In genomic region chr4:1516881-1517480, GRCh38 we compare ENCODE assay signal across 18 cellular contexts.
DNase-seq lines count a peak whose midpoint lies in the region; ATAC-seq, FAIRE-seq and TF ChIP-seq lines count a peak whose summit lies in the region.
"Had no signal": no experiment of that assay in that cellular context is flagged by ENCODE, and none has a peak within 500 bp of the region (broad histone marks: within the 10 kb centered on the region; RNA-seq: fewer than 3 reads in every experiment).

No MANE protein-coding gene starts in this region.

- TF ChIP-seq POLR2A in testis (IDR thresholded peaks at IDR 0.05): no peak

- H3K36me3 ChIP-seq in kidney (ENCODE audit: control insufficient read depth in 1 of 2, insufficient read depth in 2 of 2, low read length in 2 of 2): no peaks in the 10 kb centered on the region
- H3K36me3 ChIP-seq in upper lobe of right lung: no peaks in the 10 kb centered on the region
- H3K36me3 ChIP-seq in testis (ENCODE audit: low read depth, missing control alignments): no peaks in the 10 kb centered on the region

- FAIRE-seq in kidney (lab: Jason Lieb, UNC): no peak
- FAIRE-seq: G401.6, GM12891, H54 had no signal

- peak; percentile 10 for DNase-seq in left ventricle myocardium superior
- no peak for DNase-seq in left cardiac atrium
- peak; percentile 47 for DNase-seq in kidney
- peak in 6 of 10 donors; percentile 1 to 74 (median 30) for DNase-seq in posterior cingulate gyrus
- peak; percentile 54 for DNase-seq in upper lobe of right lung
- DNase-seq in testis: no peak
- DNase-seq in coronary artery (ENCODE audit: low spot score): no peak
- no peak for DNase-seq in DMS79 treated with DMSO at 0.1 percent for 48 hours (lab: John Stamatoyannopoulos, UW)
- DNase-seq: ACHN; C1 segment of cervical spinal cord; CD4-positive, alpha-beta memory T cell; DMS79; EL; GM23248 had no signal

- WGBS in testis, 2 donors: 82 to 85% methylated on average over 7 to 11 of the region's 15 CpGs

- H3K27ac ChIP-seq in kidney (ENCODE audit: low read depth in 2 of 2, low read length in 2 of 2) (no peak overlapping the region), upper lobe of right lung (no peak overlapping the region), testis (no peak overlapping the region), coronary artery (no peak overlapping the region)
- H3K27ac ChIP-seq: GM23248 had no signal

- H3K9me3 ChIP-seq in kidney (ENCODE audit: control insufficient read depth in 1 of 2, low read length in 2 of 2) (no peaks in the 10 kb centered on the region), upper lobe of right lung (no peaks in the 10 kb centered on the region), testis (no peaks in the 10 kb centered on the region)

- no peak overlapping the region for H3K9ac ChIP-seq in kidney (ENCODE audit: low read length in 2 of 2)
- H3K9ac ChIP-seq: GM23248 had no signal

- intact Hi-C loops in left ventricle myocardium superior (cut with micrococcal nuclease): no loop called here
- intact Hi-C loops in left cardiac atrium (cut with DNase I): loop anchor here in 1 of 2 donors (10.0 kb wide), 1 partner anchor 162 kb away; no protein-coding TSS in a partner anchor
- intact Hi-C loops in kidney (cut with DNase I): no loop called here
- intact Hi-C loops in posterior cingulate gyrus (cut with DNase I): no loop called here
- intact Hi-C loops in upper lobe of right lung (cut with DNase I): no loop called here
- intact Hi-C loops in testis (cut with DNase I; ENCODE audit: low total_unique reads): no loop called here

- H3K4me3 ChIP-seq in kidney (ENCODE audit: low read length in 2 of 2): no peak overlapping the region
- H3K4me3 ChIP-seq in upper lobe of right lung: no peak overlapping the region
- H3K4me3 ChIP-seq in testis: no peak overlapping the region
- no peak overlapping the region for H3K4me3 ChIP-seq in coronary artery
- H3K4me3 ChIP-seq: GM23248 had no signal

- H3K27me3 ChIP-seq in upper lobe of right lung (peaks cover 51% of the 10 kb centered on the region), testis (no peaks in the 10 kb centered on the region)

- no peak for TF ChIP-seq CTCF in kidney (IDR thresholded peaks at IDR 0.05; ENCODE audit: borderline replicate concordance, extremely low read depth, insufficient read depth)
- no peak for TF ChIP-seq CTCF in upper lobe of right lung (IDR thresholded peaks at IDR 0.05)
- no peak for TF ChIP-seq CTCF in testis (IDR thresholded peaks at IDR 0.05)
- TF ChIP-seq CTCF in coronary artery (IDR thresholded peaks at IDR 0.05): no peak

- H3K4me1 ChIP-seq in kidney (ENCODE audit: control insufficient read depth in 1 of 2, insufficient read depth in 1 of 2, low read depth in 1 of 2, low read length in 2 of 2): peaks cover 0 to 3% of the 10 kb centered on the region in 2 donors
- H3K4me1 ChIP-seq in upper lobe of right lung: peaks cover 3% of the 10 kb centered on the region
- no peaks in the 10 kb centered on the region for H3K4me1 ChIP-seq in testis

- no peak for ATAC-seq in left ventricle myocardium superior
- ATAC-seq in left cardiac atrium: no peak
- no peak for ATAC-seq in upper lobe of right lung
- ATAC-seq: HCT116 had no signal

Comparison
In these comparisons a context has a peak if more than half of its experiments do, and no peak if none do; other contexts are left out.
1. DNase-seq: peak in left ventricle myocardium superior (single experiment), kidney (single experiment), posterior cingulate gyrus (6 of 10) and upper lobe of right lung (single experiment); none in left cardiac atrium (single experiment), testis (single experiment), coronary artery (single experiment) and DMS79 treated with DMSO at 0.1 percent for 48 hours (single experiment).